ENCODE assay signal across 25 cellular contexts in genomic region chr20:13174402-13174801, GRCh38. TPM values are rescaled to one million over a fixed set of nuclear protein-coding genes. Genes with fewer than 3 reads are reported as not detected.
DNase-seq lines count a peak whose midpoint lies in the region; ATAC-seq and TF ChIP-seq lines count a peak whose summit lies in the region.
"Had no signal": no experiment of that assay in that cellular context is flagged by ENCODE, and none has a peak within 500 bp of the region (broad histone marks: within the 10 kb centered on the region; RNA-seq: fewer than 3 reads in every experiment).

No MANE protein-coding gene starts in this region.

- H4K20me1 ChIP-seq in PC-3 (ENCODE audit: low read length): no peaks in the 10 kb centered on the region

- no peaks in the 10 kb centered on the region for H3K9me2 ChIP-seq in PC-3 (replicated peaks; ENCODE audit: low read length)

- H2AFZ ChIP-seq in PC-3 (ENCODE audit: low read length): no peak overlapping the region

- BruUV-seq in PC-3 (replicated peaks; lab: Mats Ljungman, UMichigan): no TSS peak

- no peak overlapping the region for H3K4me2 ChIP-seq in PC-3 (ENCODE audit: low read length)

- no peaks in the 10 kb centered on the region for H3F3A ChIP-seq in PC-3 (ENCODE audit: low read length, unreplicated experiment)

- H3K4me3 ChIP-seq in PC-3 (ENCODE audit: low read length): no peak overlapping the region
- H3K4me3 ChIP-seq: gastrocnemius medialis, SJSA1, suprapubic skin had no signal

- DNase-seq in NAMALWA (ENCODE audit: low spot score) (peak; percentile 11), PC-3 (no peak)
- DNase-seq in activated naive CD4-positive, alpha-beta T cell treated with anti-CD3 and anti-CD28 coated beads, Interleukin-2, amount 50 U/mL, for 72 hours (ENCODE audit: low spot score in 2 of 2): no peak
- no peak for DNase-seq in activated T-cell treated with anti-CD3 and anti-CD28 coated beads, Interleukin-2, amount 50 U/mL, for 1 hour
- DNase-seq: ACHN; activated CD4-positive, alpha-beta memory T cell treated with anti-CD3 and anti-CD28 coated beads, Interleukin-2, amount 10 ng/mL, durations not matched to agents 7 days and 5 days; activated naive CD4-positive, alpha-beta T cell treated with Interleukin-2 at 50 U/mL for 16 hours; C1 segment of cervical spinal cord; cerebellar nuclear complex; effector CD4-positive, alpha-beta T cell; gastrocnemius medialis; kidney glomerular epithelial cell; NCI-H146; right cardiac atrium; T-helper 17 cell; WERI-Rb-1 had no signal

- H3K27me3 ChIP-seq in PC-3 (ENCODE audit: low read length): peaks cover 26% of the 10 kb centered on the region; the same call in 1 of the 2 replicates
- H3K27me3 ChIP-seq: gastrocnemius medialis, SJSA1, suprapubic skin had no signal

- H3K27ac ChIP-seq in PC-3 (ENCODE audit: low read length): no peak overlapping the region
- H3K27ac ChIP-seq: gastrocnemius medialis, SJSA1, suprapubic skin, WERI-Rb-1 had no signal

- H3K4me1 ChIP-seq in PC-3 (ENCODE audit: insufficient read depth, low read length): no peaks in the 10 kb centered on the region
- H3K4me1 ChIP-seq: gastrocnemius medialis, SJSA1, suprapubic skin had no signal

- no peaks in the 10 kb centered on the region for H3K36me3 ChIP-seq in PC-3 (ENCODE audit: low read depth, low read length)
- H3K36me3 ChIP-seq: gastrocnemius medialis, SJSA1, suprapubic skin, WERI-Rb-1 had no signal

- intact Hi-C loops in PC-3 (cut with micrococcal nuclease): no loop called here

- no peaks in the 10 kb centered on the region for H3K79me2 ChIP-seq in PC-3 (ENCODE audit: low read length)

- ATAC-seq in GM18511 (IDR thresholded peaks at IDR 0.05; ENCODE audit: unreplicated experiment) (peak; percentile 66), GM21367 (IDR thresholded peaks at IDR 0.05; ENCODE audit: unreplicated experiment) (peak; percentile 73), HG03159 (IDR thresholded peaks at IDR 0.05; ENCODE audit: unreplicated experiment) (peak; percentile 63), HG02610 (IDR thresholded peaks at IDR 0.05; ENCODE audit: unreplicated experiment) (no peak), PC-3 (no peak)
- no peak for ATAC-seq in activated naive CD4-positive, alpha-beta T cell treated with anti-CD3 and anti-CD28 coated beads, Interleukin-2, amount 50 U/mL, for 72 hours
- ATAC-seq: esophagus mucosa, gastrocnemius medialis, Panc1, right cardiac atrium, T-helper 17 cell had no signal

- H3K9me3 Mint-ChIP-seq in activated naive CD4-positive, alpha-beta T cell treated with anti-CD3 and anti-CD28 coated beads, Interleukin-2, amount 50 U/mL, for 72 hours: peaks cover 0 to 8% of the 10 kb centered on the region in 2 donors
- H3K9me3 Mint-ChIP-seq: activated CD4-positive, alpha-beta memory T cell treated with anti-CD3 and anti-CD28 coated beads, Interleukin-2, amount 10 ng/mL, durations not matched to agents 7 days and 5 days had no signal

- H3K9ac ChIP-seq in PC-3 (ENCODE audit: low read length): no peak overlapping the region

- H3K9me3 ChIP-seq in PC-3 (ENCODE audit: low read length): no peaks in the 10 kb centered on the region
- H3K9me3 ChIP-seq: gastrocnemius medialis, SJSA1, suprapubic skin had no signal

- H3K36me3 Mint-ChIP-seq in activated naive CD4-positive, alpha-beta T cell treated with anti-CD3 and anti-CD28 coated beads, Interleukin-2, amount 50 U/mL, for 72 hours: peaks cover 0 to 9% of the 10 kb centered on the region in 2 donors
- H3K36me3 Mint-ChIP-seq: memory B cell had no signal

- CTCF ChIA-PET in PC-3 (lab: Charles Lee): no interaction called here

- TF ChIP-seq CTCF in PC-3 (conservative IDR thresholded peaks at IDR 0.05; ENCODE audit: low read depth, low read length): no peak

- no peak overlapping the region for H3K27ac Mint-ChIP-seq in activated naive CD4-positive, alpha-beta T cell treated with anti-CD3 and anti-CD28 coated beads, Interleukin-2, amount 50 U/mL, for 72 hours
- H3K27ac Mint-ChIP-seq: activated CD4-positive, alpha-beta memory T cell treated with anti-CD3 and anti-CD28 coated beads, Interleukin-2, amount 10 ng/mL, durations not matched to agents 7 days and 5 days; memory B cell; T-helper 17 cell had no signal

- POLR2A ChIA-PET in PC-3 (lab: Charles Lee; ENCODE audit: unreplicated experiment): no interaction called here

RNA-seq across cellular contexts. Expression of gene ISM1, which starts 46.7 kb away (rescaled TPM):
- total RNA-seq in activated naive CD4-positive, alpha-beta T cell treated with anti-CD3 and anti-CD28 coated beads, Interleukin-2, amount 50 U/mL, for 72 hours: under 1 TPM; 0.31 to 0.50 TPM
- total RNA-seq in PC-3 (2014; rRNA removed): not detected in 2 replicates
- total RNA-seq: activated CD4-positive, alpha-beta memory T cell treated with anti-CD3 and anti-CD28 coated beads, Interleukin-2, amount 10 ng/mL, durations not matched to agents 7 days and 5 days; SJSA1 had no signal

Comparison
In these comparisons a context has a peak if more than half of its experiments do, and no peak if none do; other contexts are left out.
1. ATAC-seq: peak in GM18511 (single experiment), GM21367 (single experiment) and HG03159 (single experiment); none in HG02610 (single experiment), activated naive CD4-positive, alpha-beta T cell treated with anti-CD3 and anti-CD28 coated beads, Interleukin-2, amount 50 U/mL, for 72 hours (0 of 2) and PC-3 (single experiment).